ENCODE assay signal across 10 cellular contexts in the genomic region with DNA sequence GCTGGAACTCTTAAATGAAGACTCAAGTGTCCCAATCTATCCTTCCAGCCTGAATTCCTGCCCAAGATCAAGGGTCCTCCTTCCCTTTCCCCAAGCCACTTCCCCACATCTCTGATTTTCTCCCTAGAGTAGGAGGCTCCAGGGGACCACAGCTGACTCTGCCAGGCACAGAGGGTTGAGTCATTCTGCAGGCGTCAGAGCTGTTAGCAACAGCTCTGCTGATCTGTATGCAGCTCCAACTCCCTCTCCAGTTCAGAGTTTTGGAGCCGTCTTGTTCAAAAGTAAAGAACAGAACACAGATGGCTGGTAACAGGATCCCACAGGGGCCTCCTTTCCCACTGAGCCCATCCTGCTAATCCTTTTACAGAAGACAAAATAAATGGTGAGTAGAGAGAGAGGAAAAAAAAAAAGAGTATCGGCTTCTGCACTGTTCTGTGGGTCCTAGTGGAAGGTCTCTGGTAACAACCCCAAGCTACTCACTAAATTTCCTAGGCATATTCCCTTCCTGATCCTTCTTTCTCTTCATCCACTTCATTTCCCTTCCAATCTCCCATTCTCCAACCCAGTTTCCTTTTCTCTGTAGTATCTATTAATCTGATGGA. TPM values are rescaled to one million over a fixed set of nuclear protein-coding genes. Genes with fewer than 3 reads are reported as not detected.
DNase-seq lines count a peak whose midpoint lies in the region; ATAC-seq lines count a peak whose summit lies in the region.
"Had no signal": no experiment of that assay in that cellular context is flagged by ENCODE, and none has a peak within 500 bp of the region (broad histone marks: within the 10 kb centered on the region; RNA-seq: fewer than 3 reads in every experiment).

No MANE protein-coding gene starts in this region.

- no peak overlapping the region for H4K91ac ChIP-seq in mesenchymal stem cell (ENCODE audit: low read length)

- no peaks in the 10 kb centered on the region for H3K27me3 Mint-ChIP-seq in activated T-cell treated with anti-CD3 and anti-CD28 coated beads, Interleukin-2, amount 50 U/mL, for 24 hours
- H3K27me3 Mint-ChIP-seq: activated naive CD8-positive, alpha-beta T cell treated with anti-CD3 and anti-CD28 coated beads for 36 hours had no signal

- peak overlapping the region; percentile 51 for H2BK5ac ChIP-seq in mesenchymal stem cell (ENCODE audit: low read depth, low read length, poor library complexity, severe bottlenecking)

- H3K36me3 Mint-ChIP-seq in activated T-cell treated with anti-CD3 and anti-CD28 coated beads, Interleukin-2, amount 50 U/mL, for 24 hours (ENCODE audit: low read depth), result no peaks in the 10 kb centered on the region
- H3K36me3 Mint-ChIP-seq: activated naive CD8-positive, alpha-beta T cell treated with anti-CD3 and anti-CD28 coated beads for 36 hours had no signal

- peak overlapping the region; percentile 41 for H3K4me2 ChIP-seq in mesenchymal stem cell (ENCODE audit: low read length, poor library complexity, severe bottlenecking)

- H3K36me3 ChIP-seq in mesenchymal stem cell (ENCODE audit: control insufficient read depth in 1 of 2, insufficient read depth in 2 of 2, low read depth in 1 of 2, low read length in 2 of 2), result no peaks in the 10 kb centered on the region
- H3K36me3 ChIP-seq: ovary had no signal

- H3K27ac ChIP-seq in mesenchymal stem cell (ENCODE audit: low read length, poor library complexity, severe bottlenecking), result peak overlapping the region; percentile 71
- H3K27ac ChIP-seq: ovary had no signal

- no peaks in the 10 kb centered on the region for H3K27me3 ChIP-seq in mesenchymal stem cell (ENCODE audit: control insufficient read depth in 1 of 2, insufficient read depth in 1 of 2, low read length in 2 of 2)
- H3K27me3 ChIP-seq: ovary had no signal

- ATAC-seq in HG02623 (IDR thresholded peaks at IDR 0.05; ENCODE audit: unreplicated experiment), result no peak

- no peak overlapping the region for H2BK120ac ChIP-seq in mesenchymal stem cell (ENCODE audit: low read depth, low read length)

- no peaks in the 10 kb centered on the region for H3K79me1 ChIP-seq in mesenchymal stem cell (replicated peaks; ENCODE audit: low read length, poor library complexity, severe bottlenecking)

- 10% methylated on average over 3 of the region's 3 CpGs for WGBS in mesenchymal stem cell

- no peaks in the 10 kb centered on the region for H3K9me3 ChIP-seq in mesenchymal stem cell (ENCODE audit: control insufficient read depth, low read length)
- H3K9me3 ChIP-seq: ovary had no signal

- no peaks in the 10 kb centered on the region for H3K9me3 Mint-ChIP-seq in activated T-cell treated with anti-CD3 and anti-CD28 coated beads, Interleukin-2, amount 50 U/mL, for 24 hours
- H3K9me3 Mint-ChIP-seq: activated naive CD8-positive, alpha-beta T cell treated with anti-CD3 and anti-CD28 coated beads for 36 hours had no signal

- H3K4me3 Mint-ChIP-seq in activated T-cell treated with anti-CD3 and anti-CD28 coated beads, Interleukin-2, amount 50 U/mL, for 24 hours, result no peak overlapping the region
- H3K4me3 Mint-ChIP-seq: activated naive CD8-positive, alpha-beta T cell treated with anti-CD3 and anti-CD28 coated beads for 36 hours had no signal

- H3K23ac ChIP-seq in mesenchymal stem cell (ENCODE audit: low read length in 2 of 2), result no peak overlapping the region

- DNase-seq in AG08395 (ENCODE audit: low spot score) (peak; percentile 89), NCI-H446 (lab: John Stamatoyannopoulos, UW) (peak; percentile 53 to 78), dermis blood vessel endothelial cell (peak; percentile 33), mesenchymal stem cell (peak; percentile 90), NCI-H187 (lab: John Stamatoyannopoulos, UW) (no peak), NCI-H146 treated with DMSO at 0.1 percent for 48 hours (lab: John Stamatoyannopoulos, UW; ENCODE audit: unreplicated experiment) (no peak)
- DNase-seq in activated T-cell treated with anti-CD3 and anti-CD28 coated beads, Interleukin-2, amount 50 U/mL, for 24 hours, result no peak
- DNase-seq: activated naive CD8-positive, alpha-beta T cell treated with anti-CD3 and anti-CD28 coated beads for 36 hours; ovary had no signal

- no peak overlapping the region for H3K27ac Mint-ChIP-seq in activated T-cell treated with anti-CD3 and anti-CD28 coated beads, Interleukin-2, amount 50 U/mL, for 24 hours
- H3K27ac Mint-ChIP-seq: activated naive CD8-positive, alpha-beta T cell treated with anti-CD3 and anti-CD28 coated beads for 36 hours had no signal

- no peak overlapping the region for H2BK15ac ChIP-seq in mesenchymal stem cell (ENCODE audit: low read depth, poor library complexity, severe bottlenecking)

- peak overlapping the region in 1 of 2 experiments; percentile 60 for H3K4me3 ChIP-seq in mesenchymal stem cell (ENCODE audit: insufficient read depth in 1 of 2, low read depth in 1 of 2, low read length in 2 of 2)
- H3K4me3 ChIP-seq: ovary had no signal

- peak overlapping the region; percentile 88 for H3K9ac ChIP-seq in mesenchymal stem cell (ENCODE audit: low read length)

- H3K4ac ChIP-seq in mesenchymal stem cell (ENCODE audit: low read depth in 1 of 2, low read length in 2 of 2), result no peak overlapping the region

- H3K18ac ChIP-seq in mesenchymal stem cell (ENCODE audit: low read depth in 1 of 2, low read length in 2 of 2), result peak overlapping the region in 1 of 2 experiments; percentile 72

- H3K4me1 ChIP-seq in mesenchymal stem cell (ENCODE audit: control insufficient read depth, insufficient read depth, low read depth, low read length), result no peaks in the 10 kb centered on the region

- peak overlapping the region; percentile 27 for H4K8ac ChIP-seq in mesenchymal stem cell (ENCODE audit: low read length)

- H3K14ac ChIP-seq in mesenchymal stem cell (ENCODE audit: low read length in 2 of 2), result no peak overlapping the region

- H2AK5ac ChIP-seq in mesenchymal stem cell (ENCODE audit: low read length, severe bottlenecking), result peak overlapping the region; percentile 64

- H2AFZ ChIP-seq in mesenchymal stem cell (ENCODE audit: low read depth, low read length), result no peak overlapping the region

- H3K4me1 Mint-ChIP-seq in activated T-cell treated with anti-CD3 and anti-CD28 coated beads, Interleukin-2, amount 50 U/mL, for 24 hours (ENCODE audit: low read depth), result no peaks in the 10 kb centered on the region
- H3K4me1 Mint-ChIP-seq: activated naive CD8-positive, alpha-beta T cell treated with anti-CD3 and anti-CD28 coated beads for 36 hours had no signal

- H2BK12ac ChIP-seq in mesenchymal stem cell (ENCODE audit: low read length in 2 of 2), result peak overlapping the region in 1 of 2 experiments; percentile 31

RNA-seq across cellular contexts. Expression of a gene that starts 13.4 kb away (rescaled TPM):
- total RNA-seq in dermis blood vessel endothelial cell, result 67.6 and 94.3 TPM in 2 replicates
- 23.2 TPM for polyA plus RNA-seq in mesenchymal stem cell (2013, experiment 1 of 2)
- 23.3 TPM for polyA plus RNA-seq in mesenchymal stem cell (2013, experiment 2 of 2)

Comparison
In these comparisons a context has a peak if more than half of its experiments do, and no peak if none do; other contexts are left out.
1. DNase-seq: peak in AG08395 (single experiment), NCI-H446 (2 of 2), dermis blood vessel endothelial cell (single experiment) and mesenchymal stem cell (single experiment); none in NCI-H187 (0 of 2), NCI-H146 treated with DMSO at 0.1 percent for 48 hours (single experiment) and activated T-cell treated with anti-CD3 and anti-CD28 coated beads, Interleukin-2, amount 50 U/mL, for 24 hours (single experiment).